ENCODE assay signal across 16 cellular contexts in the genomic region with DNA sequence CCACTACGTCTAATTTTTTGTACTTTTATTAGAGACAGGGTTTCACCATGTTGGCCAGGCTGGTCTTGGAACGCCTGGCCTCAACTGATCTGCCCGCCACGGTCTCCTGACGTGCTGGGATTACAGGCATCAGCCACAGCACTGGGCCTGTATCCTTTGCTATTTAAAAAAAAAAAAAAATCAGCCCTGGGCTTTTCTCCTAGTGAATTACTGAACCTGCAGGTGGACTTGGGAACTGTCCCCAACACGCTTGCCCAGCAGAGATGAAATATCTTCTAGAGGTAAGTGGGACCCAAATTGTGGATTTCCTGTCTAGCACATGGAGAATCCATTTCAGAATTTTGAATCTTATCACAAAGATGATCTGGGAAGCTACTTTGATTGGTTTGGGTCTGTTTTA.
"Had no signal": no experiment of that assay in that cellular context is flagged by ENCODE, and none has a peak within 500 bp of the region (broad histone marks: within the 10 kb centered on the region; RNA-seq: fewer than 3 reads in every experiment).

No MANE protein-coding gene starts in this region.

- H3K9me3 ChIP-seq: psoas muscle, suprapubic skin had no signal

- H3K27ac ChIP-seq: psoas muscle, suprapubic skin had no signal

- ATAC-seq: effector memory CD8-positive, alpha-beta T cell; left colon; natural killer cell treated with Interleukin-12 subunit alpha and Interleukin-12 subunit beta and Interleukin-15 and Interleukin-18, amount 100 ng/mL, for 72 hours; sciatic nerve had no signal

- H3K4me1 ChIP-seq: psoas muscle, suprapubic skin had no signal

- H3K9me3 Mint-ChIP-seq: activated B cell treated with CpG ODN at 0.5 μM for 24 hours; activated CD4-positive, alpha-beta T cell treated with anti-CD3 and anti-CD28 coated beads, Interleukin-2, amount 10 ng/mL, durations not matched to agents 24 days and 14 days; dendritic cell treated with granulocyte-macrophage colony-stimulating factor and Interleukin-4, amounts not matched to agents 40 ng/mL and 50 ng/mL, for 4 days; effector memory CD8-positive, alpha-beta T cell; natural killer cell treated with Interleukin-12 subunit alpha and Interleukin-12 subunit beta and Interleukin-15 and Interleukin-18, amount 100 ng/mL, for 72 hours; type B pancreatic cell had no signal

- H3K27ac Mint-ChIP-seq: activated B cell treated with CpG ODN at 0.5 μM for 24 hours; dendritic cell treated with granulocyte-macrophage colony-stimulating factor and Interleukin-4, amounts not matched to agents 40 ng/mL and 50 ng/mL, for 4 days; type B pancreatic cell had no signal

- H3K4me3 ChIP-seq: psoas muscle, suprapubic skin had no signal

- H3K27me3 ChIP-seq: suprapubic skin had no signal

- DNase-seq: activated B cell treated with CpG ODN at 0.5 μM for 24 hours; activated CD4-positive, alpha-beta T cell treated with anti-CD3 and anti-CD28 coated beads, Interleukin-2, amount 10 ng/mL, durations not matched to agents 24 days and 14 days; activated naive CD4-positive, alpha-beta T cell treated with Interleukin-2 at 50 U/mL for 16 hours; activated T-cell treated with anti-CD3 and anti-CD28 coated beads, Interleukin-2, amount 50 U/mL, for 48 hours; central memory CD4-positive, alpha-beta T cell; effector memory CD8-positive, alpha-beta T cell; glutamatergic neuron; left colon; occipital lobe; psoas muscle; stimulated activated naive CD4-positive, alpha-beta T cell treated with Interleukin-2 at 50 U/mL for 16 hours had no signal

- H3K4me3 Mint-ChIP-seq: activated B cell treated with CpG ODN at 0.5 μM for 24 hours; activated CD4-positive, alpha-beta T cell treated with anti-CD3 and anti-CD28 coated beads, Interleukin-2, amount 10 ng/mL, durations not matched to agents 24 days and 14 days; dendritic cell treated with granulocyte-macrophage colony-stimulating factor and Interleukin-4, amounts not matched to agents 40 ng/mL and 50 ng/mL, for 4 days; effector memory CD8-positive, alpha-beta T cell; natural killer cell treated with Interleukin-12 subunit alpha and Interleukin-12 subunit beta and Interleukin-15 and Interleukin-18, amount 100 ng/mL, for 72 hours; type B pancreatic cell had no signal

- H3K27me3 Mint-ChIP-seq: activated B cell treated with CpG ODN at 0.5 μM for 24 hours; activated CD4-positive, alpha-beta T cell treated with anti-CD3 and anti-CD28 coated beads, Interleukin-2, amount 10 ng/mL, durations not matched to agents 24 days and 14 days; dendritic cell treated with granulocyte-macrophage colony-stimulating factor and Interleukin-4, amounts not matched to agents 40 ng/mL and 50 ng/mL, for 4 days; effector memory CD8-positive, alpha-beta T cell; natural killer cell treated with Interleukin-12 subunit alpha and Interleukin-12 subunit beta and Interleukin-15 and Interleukin-18, amount 100 ng/mL, for 72 hours; type B pancreatic cell had no signal
